ENCODE assay signal across 8 cellular contexts in the genomic region with DNA sequence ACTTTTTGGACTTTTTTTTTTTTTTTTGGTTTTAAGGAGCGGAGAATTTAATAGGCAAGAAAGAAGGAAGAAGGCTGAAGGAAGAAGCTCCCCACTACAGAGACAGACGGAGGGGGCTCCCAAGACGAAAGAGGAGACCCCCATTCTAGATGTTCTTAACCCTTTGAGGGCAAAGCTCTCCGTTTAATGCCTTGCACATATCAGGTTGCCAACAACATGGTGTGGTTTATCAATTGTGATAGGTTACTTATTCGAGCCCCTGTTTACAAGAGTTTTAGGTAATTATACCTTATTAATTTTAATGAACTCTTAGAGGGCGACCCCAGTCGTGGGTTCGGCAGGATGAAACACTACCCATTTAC. TPM values are rescaled to one million over a fixed set of nuclear protein-coding genes. Genes with fewer than 3 reads are reported as not detected.
DNase-seq lines count a peak whose midpoint lies in the region; ATAC-seq and TF ChIP-seq lines count a peak whose summit lies in the region.

No MANE protein-coding gene starts in this region.

- peak overlapping the region; percentile 100 for H3K4me3 Mint-ChIP-seq in T-helper 17 cell

- no peaks in the 10 kb centered on the region for H4K20me1 ChIP-seq in HCT116 (ENCODE audit: insufficient read depth)

- peak overlapping the region; percentile 99 for H3K27ac Mint-ChIP-seq in T-helper 17 cell

- H2AFZ ChIP-seq in HCT116 (ENCODE audit: low read depth, low read length, poor library complexity, severe bottlenecking): peak overlapping the region; percentile 59

- TF ChIP-seq CTCF in HCT116 (IDR thresholded peaks at IDR 0.05 in 2 of 3, conservative IDR thresholded peaks at IDR 0.05 in 1 of 3; ENCODE audit: borderline replicate concordance in 1 of 3, insufficient read depth in 1 of 3, low read depth in 2 of 3, low read length in 2 of 3) (no peak), fibroblast of villous mesenchyme (IDR thresholded peaks at IDR 0.05; ENCODE audit: insufficient read depth, low read depth, low read length) (no peak), gastrocnemius medialis (IDR thresholded peaks at IDR 0.05 in 4 of 5, conservative IDR thresholded peaks at IDR 0.05 in 1 of 5) (no peak)

- intact Hi-C loops in HCT116 (cut with micrococcal nuclease): loop anchor here (2.0 to 5.0 kb wide), 2 partner anchors 166 to 259 kb away; partner anchors contain the start of gene PNN
- intact Hi-C loops in gastrocnemius medialis (cut with DNase I; ENCODE audit: low total_unique reads): loop anchor here (2.0 to 5.0 kb wide), 3 partner anchors 56 to 331 kb away; partner anchors contain the start of gene SEC23A

- POLR2A ChIA-PET in HCT116 (lab: Charles Lee): no interaction called here

- H3K9ac ChIP-seq in HCT116 (ENCODE audit: low read length): peak overlapping the region; percentile 68

- DNase-seq in HCT116 (ENCODE audit: low read depth, low spot score) (no peak), T-helper 17 cell (no peak), fibroblast of villous mesenchyme (ENCODE audit: low read depth) (no peak), gastrocnemius medialis (no peak), germinal center (ENCODE audit: low spot score) (no peak), SW480 (ENCODE audit: low spot score) (no peak), G401 (ENCODE audit: low spot score) (no peak), activated gamma-delta T cell (lab: John Stamatoyannopoulos, UW) (no peak)

- CTCF ChIA-PET in HCT116 (lab: Charles Lee): no interaction called here

- H3K4me2 ChIP-seq in HCT116 (ENCODE audit: low read length): peak overlapping the region; percentile 94

- no peaks in the 10 kb centered on the region for H3K27me3 ChIP-seq in HCT116 (ENCODE audit: insufficient read depth, low read length)
- no peaks in the 10 kb centered on the region for H3K27me3 ChIP-seq in gastrocnemius medialis

- H3K4me3 ChIP-seq in HCT116 (replicated peaks in 1 of 2; ENCODE audit: low read depth in 1 of 2, low read length in 2 of 2) (peak overlapping the region; percentile 59 to 69), fibroblast of villous mesenchyme (ENCODE audit: low read depth, low read length) (peak overlapping the region; percentile 78), gastrocnemius medialis (peak overlapping the region; percentile 83 to 94 (median 90))

- no peak for TF ChIP-seq RAD21 in HCT116 (IDR thresholded peaks at IDR 0.05; ENCODE audit: low read depth)

- H3K36me3 ChIP-seq in HCT116 (ENCODE audit: control insufficient read depth in 1 of 2, insufficient read depth in 2 of 2, low read length in 2 of 2) (no peaks in the 10 kb centered on the region), gastrocnemius medialis (no peaks in the 10 kb centered on the region)

- BruUV-seq in HCT116 (replicated peaks; lab: Mats Ljungman, UMichigan): no TSS peak

- in situ Hi-C loops in gastrocnemius medialis (cut with MboI; ENCODE audit: low sequenced_read_pairs in 4 of 4): loop anchor here in 2 of 4 donors (10.0 to 25.0 kb wide), 2 partner anchors 171 to 259 kb away; partner anchors contain the start of genes PNN (in 1 of the 2) and TRAPPC6B (in 1 of the 2)
- in situ Hi-C loops in G401 (cut with HindIII; ENCODE audit: low sequenced_read_pairs): no loop called here

- no peaks in the 10 kb centered on the region for H3K27me3 Mint-ChIP-seq in T-helper 17 cell

- no peak for ATAC-seq in HCT116
- no peak for ATAC-seq in T-helper 17 cell
- ATAC-seq in gastrocnemius medialis: no peak

- H3K27ac ChIP-seq in HCT116 (ENCODE audit: low read depth, low read length) (peak overlapping the region; percentile 82), gastrocnemius medialis (peak overlapping the region; percentile 96 to 99 (median 97))

- H3K79me2 ChIP-seq in HCT116 (ENCODE audit: insufficient read depth, low read length): peaks cover 24% of the 10 kb centered on the region

- no peaks in the 10 kb centered on the region for H3K9me2 ChIP-seq in HCT116 (ENCODE audit: insufficient read depth)

- TF ChIP-seq POLR2A in HCT116 (IDR thresholded peaks at IDR 0.05; ENCODE audit: borderline replicate concordance, extremely low read depth, insufficient read depth, insufficient read length) (no peak), gastrocnemius medialis (IDR thresholded peaks at IDR 0.05) (no peak)

- H3K4me1 Mint-ChIP-seq in T-helper 17 cell: peaks cover 30% of the 10 kb centered on the region

- peaks cover 14 to 21% of the 10 kb centered on the region in 2 experiments for H3K4me1 ChIP-seq in HCT116 (ENCODE audit: control insufficient read depth in 1 of 2, insufficient read depth in 2 of 2, low read length in 2 of 2)
- peaks cover 32 to 35% of the 10 kb centered on the region in 2 donors for H3K4me1 ChIP-seq in gastrocnemius medialis

- RAD21 ChIA-PET in HCT116 (lab: Charles Lee; ENCODE audit: low non-redundant PET in 1 of 2, low total read pairs in 2 of 2, uncharacterized antibody in 2 of 2, unreplicated experiment in 2 of 2): no interaction called here

- H3K36me3 Mint-ChIP-seq in T-helper 17 cell (ENCODE audit: low read depth): peaks cover 2% of the 10 kb centered on the region

- H3K9me3 ChIP-seq in HCT116 (ENCODE audit: control insufficient read depth in 1 of 2, insufficient read depth in 1 of 2, low read depth in 1 of 2, low read length in 2 of 2): no peaks in the 10 kb centered on the region
- no peaks in the 10 kb centered on the region for H3K9me3 ChIP-seq in T-helper 17 cell (ENCODE audit: control insufficient read depth, low read length, poor library complexity, severe bottlenecking)
- H3K9me3 ChIP-seq in gastrocnemius medialis: no peaks in the 10 kb centered on the region

TF ChIP-seq in HCT116, 20 proteins besides CTCF, POLR2A, EP300 and RAD21:
- no peak for TF ChIP-seq CBX3 (IDR thresholded peaks at IDR 0.05; ENCODE audit: low read depth)
- no peak for TF ChIP-seq SP1 (IDR thresholded peaks at IDR 0.05; ENCODE audit: low read depth)
- no peak for TF ChIP-seq YY1 (IDR thresholded peaks at IDR 0.05; ENCODE audit: extremely low read depth, insufficient replicate concordance, low read depth, low read length)
- TF ChIP-seq ZFX (IDR thresholded peaks at IDR 0.05): no peak
- TF ChIP-seq EZH2 (IDR thresholded peaks at IDR 0.05): no peak
- TF ChIP-seq MAX (IDR thresholded peaks at IDR 0.05): no peak
- TF ChIP-seq TCF7L2 (IDR thresholded peaks at IDR 0.05; ENCODE audit: borderline replicate concordance, extremely low read depth, insufficient read depth, insufficient read length): no peak

RNA-seq across cellular contexts. Expression of gene FBXO33, which starts 1.2 kb away (rescaled TPM):
- total RNA-seq in HCT116 (2021; ENCODE audit: unreplicated experiment) (9.7 TPM), T-helper 17 cell (10 to 100 TPM; 47.8 to 59.1 TPM), fibroblast of villous mesenchyme (15.8 and 19.4 TPM in 2 replicates), gastrocnemius medialis (1 to 10 TPM; 5.3 to 8.0 (median 5.9) TPM)
- 6.5 and 8.2 TPM in 2 replicates for polyA plus RNA-seq in HCT116 (2012)
- 8.1 and 24.5 TPM in 2 replicates for total RNA-seq in G401 (2014; rRNA removed; shearing (Covaris generic))
